ENCODE assay signal across 10 cellular contexts in genomic region chr6:44224978-44225330, GRCh38. TPM values are rescaled to one million over a fixed set of nuclear protein-coding genes. Genes with fewer than 3 reads are reported as not detected.
A peak's percentile ranks its signal among the peaks of the same experiment; 100 is the strongest.
DNase-seq lines count a peak whose midpoint lies in the region; ATAC-seq and TF ChIP-seq lines count a peak whose summit lies in the region.
"Had no signal": no experiment of that assay in that cellular context is flagged by ENCODE, and none has a peak within 500 bp of the region (broad histone marks: within the 10 kb centered on the region; RNA-seq: fewer than 3 reads in every experiment).

No MANE protein-coding gene starts in this region.

- no peak overlapping the region for H2AFZ ChIP-seq in hepatocyte

- no peak for ATAC-seq in activated T-cell treated with anti-CD3 and anti-CD28 coated beads, Interleukin-2, amount 50 U/mL, for 4 hours
- no peak for ATAC-seq in RWPE2 (ENCODE audit: low read depth)
- no peak for ATAC-seq in thoracic aorta (ENCODE audit: insufficient number of reproducible peaks, low FRiP score, low read depth)
- ATAC-seq in HG03025 (IDR thresholded peaks at IDR 0.05; ENCODE audit: low FRiP score, unreplicated experiment): no peak

- H3K4me2 ChIP-seq in hepatocyte: peak overlapping the region; percentile 100

- WGBS in hepatocyte (ENCODE audit: low lambda C conversion rate, missing lambda C conversion rate): 82% methylated on average over 4 of the region's 4 CpGs

- peak overlapping the region; percentile 56 for H3K27ac ChIP-seq in RWPE2 (ENCODE audit: poor library complexity, severe bottlenecking)
- H3K27ac ChIP-seq in hepatocyte: no peak overlapping the region
- peak overlapping the region; percentile 13 to 98 for H3K27ac ChIP-seq in thoracic aorta

- H3K9me3 ChIP-seq in RWPE2 (ENCODE audit: severe bottlenecking) (no peaks in the 10 kb centered on the region), hepatocyte (ENCODE audit: low read depth) (no peaks in the 10 kb centered on the region), thoracic aorta (no peaks in the 10 kb centered on the region)

- H4K20me1 ChIP-seq in hepatocyte (ENCODE audit: insufficient read depth, poor library complexity, severe bottlenecking): no peaks in the 10 kb centered on the region

- H3K27me3 ChIP-seq in RWPE2 (ENCODE audit: insufficient read depth, poor library complexity, severe bottlenecking): no peaks in the 10 kb centered on the region
- H3K27me3 ChIP-seq in hepatocyte: no peaks in the 10 kb centered on the region
- H3K27me3 ChIP-seq in thoracic aorta (replicated peaks; ENCODE audit: insufficient read depth): no peaks in the 10 kb centered on the region

- peaks cover under 1% of the 10 kb centered on the region for H3K27me3 Mint-ChIP-seq in activated T-cell treated with anti-CD3 and anti-CD28 coated beads, Interleukin-2, amount 50 U/mL, for 4 hours (ENCODE audit: low read depth)

- H3K4me3 ChIP-seq in RWPE2 (ENCODE audit: severe bottlenecking) (no peak overlapping the region), hepatocyte (no peak overlapping the region), thoracic aorta (no peak overlapping the region)

- no peaks in the 10 kb centered on the region for H3K9me2 ChIP-seq in hepatocyte (replicated peaks; ENCODE audit: insufficient read depth)

- peaks cover 6% of the 10 kb centered on the region for H3K79me2 ChIP-seq in hepatocyte

- H3K4me1 Mint-ChIP-seq in activated T-cell treated with anti-CD3 and anti-CD28 coated beads, Interleukin-2, amount 50 U/mL, for 4 hours (ENCODE audit: low read depth): peaks cover 30% of the 10 kb centered on the region

- TF ChIP-seq CTCF in RWPE2 (IDR thresholded peaks at IDR 0.05; ENCODE audit: poor library complexity, severe bottlenecking): no peak
- no peak for TF ChIP-seq CTCF in hepatocyte (IDR thresholded peaks at IDR 0.05; ENCODE audit: poor library complexity)
- TF ChIP-seq CTCF in thoracic aorta (IDR thresholded peaks at IDR 0.05): no peak

- H3K9me3 Mint-ChIP-seq in activated T-cell treated with anti-CD3 and anti-CD28 coated beads, Interleukin-2, amount 50 U/mL, for 4 hours: no peaks in the 10 kb centered on the region
- H3K9me3 Mint-ChIP-seq: IgD-negative memory B cell had no signal

- DNase-seq in activated T-cell treated with anti-CD3 and anti-CD28 coated beads, Interleukin-2, amount 50 U/mL, for 4 hours: no peak
- DNase-seq in activated T-cell treated with anti-CD3 and anti-CD28 coated beads, Interleukin-2, amount 50 U/mL, for 48 hours: no peak
- DNase-seq in RWPE2 (ENCODE audit: low spot score): no peak
- DNase-seq in hepatocyte (ENCODE audit: low spot score): no peak
- no peak for DNase-seq in thoracic aorta (ENCODE audit: low spot score)
- no peak for DNase-seq in HUDEP-2 (lab: John Stamatoyannopoulos, UW; ENCODE audit: unreplicated experiment in 76 of 76)
- DNase-seq in DMS53 (lab: John Stamatoyannopoulos, UW): no peak
- DNase-seq: substantia nigra had no signal

- peaks cover 13% of the 10 kb centered on the region for H3K4me1 ChIP-seq in RWPE2 (ENCODE audit: insufficient read depth, poor library complexity, severe bottlenecking)
- peaks cover 43% of the 10 kb centered on the region for H3K4me1 ChIP-seq in hepatocyte (ENCODE audit: insufficient read depth)
- peaks cover 62 to 74% of the 10 kb centered on the region in 2 donors for H3K4me1 ChIP-seq in thoracic aorta (ENCODE audit: control insufficient read depth in 1 of 2, low read depth in 2 of 2)

- peaks cover 8% of the 10 kb centered on the region for H3K36me3 Mint-ChIP-seq in activated T-cell treated with anti-CD3 and anti-CD28 coated beads, Interleukin-2, amount 50 U/mL, for 4 hours (ENCODE audit: insufficient read depth)
- H3K36me3 Mint-ChIP-seq: IgD-negative memory B cell had no signal

- H3K4me3 Mint-ChIP-seq in activated T-cell treated with anti-CD3 and anti-CD28 coated beads, Interleukin-2, amount 50 U/mL, for 4 hours: peak overlapping the region; percentile 90

- H3K36me3 ChIP-seq in RWPE2 (ENCODE audit: low read depth) (peaks cover 7% of the 10 kb centered on the region), hepatocyte (replicated peaks; ENCODE audit: insufficient read depth, low read depth) (no peaks in the 10 kb centered on the region), thoracic aorta (peaks cover 11% of the 10 kb centered on the region)

RNA-seq across cellular contexts. Expression of gene SLC29A1, which starts 1.6 kb away (rescaled TPM):
- total RNA-seq in activated T-cell treated with anti-CD3 and anti-CD28 coated beads, Interleukin-2, amount 50 U/mL, for 4 hours: 100 to 1,000 TPM; 165 to 199 (median 181) TPM
- 23.3 and 32.4 TPM in 2 replicates for total RNA-seq in hepatocyte
- 28.5 and 30.8 TPM in 2 replicates for polyA plus RNA-seq in hepatocyte
- 100 to 1,000 TPM; 132 to 172 TPM for total RNA-seq in thoracic aorta

RNA-seq across cellular contexts. Expression of gene MYMX, which starts 8.2 kb away (rescaled TPM):
- not detected for total RNA-seq in activated T-cell treated with anti-CD3 and anti-CD28 coated beads, Interleukin-2, amount 50 U/mL, for 4 hours
- total RNA-seq in hepatocyte (not detected in 2 replicates), thoracic aorta (not detected)
- 2.0 TPM in 1 of 2 replicates, not detected in the other for polyA plus RNA-seq in hepatocyte
- polyA plus RNA-seq: IgD-negative memory B cell had no signal

RNA-seq across cellular contexts. Expression of gene HSP90AB1, which starts 21.9 kb away (rescaled TPM):
- total RNA-seq in activated T-cell treated with anti-CD3 and anti-CD28 coated beads, Interleukin-2, amount 50 U/mL, for 4 hours: 1,000 to 10,000 TPM; 3,050 to 3,190 (median 3,088) TPM
- total RNA-seq in hepatocyte: 884 and 891 TPM in 2 replicates
- polyA plus RNA-seq in hepatocyte: 422 and 440 TPM in 2 replicates
- 100 to 1,000 TPM; 405 to 695 TPM for total RNA-seq in thoracic aorta

RNA-seq across cellular contexts. Expression of gene SLC35B2, which starts 32.4 kb away (rescaled TPM):
- total RNA-seq in activated T-cell treated with anti-CD3 and anti-CD28 coated beads, Interleukin-2, amount 50 U/mL, for 4 hours: 10 to 100 TPM; 35.0 to 42.5 (median 40.8) TPM
- total RNA-seq in hepatocyte: 73.0 and 74.1 TPM in 2 replicates
- 92.9 and 104 TPM in 2 replicates for polyA plus RNA-seq in hepatocyte
- 10 to 100 TPM; 19.9 to 33.3 TPM for total RNA-seq in thoracic aorta

RNA-seq across cellular contexts. Expression of gene NFKBIE, which starts 40.4 kb away (rescaled TPM):
- 10 to 100 TPM; 30.0 to 36.4 (median 33.1) TPM for total RNA-seq in activated T-cell treated with anti-CD3 and anti-CD28 coated beads, Interleukin-2, amount 50 U/mL, for 4 hours
- 13.2 and 16.7 TPM in 2 replicates for total RNA-seq in hepatocyte
- 9.6 and 14.0 TPM in 2 replicates for polyA plus RNA-seq in hepatocyte
- 10 to 100 TPM in 1 of 2 donors, 1 to 10 TPM in 1; 5.5 to 10.6 TPM for total RNA-seq in thoracic aorta
